In genomic region chr6:4008324-4009047, GRCh38 we compare ENCODE assay signal across 8 cellular contexts.
A peak's percentile ranks its signal among the peaks of the same experiment; 100 is the strongest.
DNase-seq lines count a peak whose midpoint lies in the region; ATAC-seq and TF ChIP-seq lines count a peak whose summit lies in the region.

No MANE protein-coding gene starts in this region.

- POLR2A ChIA-PET in GM10248 (lab: Yijun Ruan, JAX), result no interaction called here

- peak; percentile 43 for TF ChIP-seq CTCF in GM10248 (IDR thresholded peaks at IDR 0.05; ENCODE audit: control extremely low read depth, extremely low read depth, low read depth, missing control alignments)

- no peaks in the 10 kb centered on the region for H3K9me3 ChIP-seq in right cardiac atrium (ENCODE audit: control insufficient read depth, low read length)

- peaks cover 6% of the 10 kb centered on the region for H3K36me3 Mint-ChIP-seq in activated naive CD8-positive, alpha-beta T cell
- H3K36me3 Mint-ChIP-seq in stimulated activated effector memory CD8-positive, alpha-beta T cell treated with anti-CD3 and anti-CD28 coated beads, Interleukin-12 subunit alpha, Interleukin-12 subunit beta, amount 100 ng/mL, for 72 hours, result peaks cover 13% of the 10 kb centered on the region

- WGBS in right cardiac atrium, result 75% methylated on average over 3 of the region's 3 CpGs

- DNase-seq in GM10248 (ENCODE audit: extremely low spot score), result peak; percentile 41
- peak; percentile 58 for DNase-seq in NCI-H226
- DNase-seq in right cardiac atrium, result no peak
- DNase-seq in stimulated activated effector memory CD8-positive, alpha-beta T cell treated with anti-CD3 and anti-CD28 coated beads, Interleukin-12 subunit alpha, Interleukin-12 subunit beta, amount 100 ng/mL, for 72 hours (ENCODE audit: low spot score in 2 of 2), result no peak

- intact Hi-C loops in right cardiac atrium (cut with DNase I), result no loop called here

- H3K27me3 ChIP-seq in ACC112 (ENCODE audit: insufficient read depth, low read length), result no peaks in the 10 kb centered on the region
- H3K27me3 ChIP-seq in right cardiac atrium (ENCODE audit: control insufficient read depth, insufficient read depth), result no peaks in the 10 kb centered on the region

- peak overlapping the region; percentile 16 for H3K27ac Mint-ChIP-seq in activated naive CD8-positive, alpha-beta T cell
- no peak overlapping the region for H3K27ac Mint-ChIP-seq in stimulated activated effector memory CD8-positive, alpha-beta T cell treated with anti-CD3 and anti-CD28 coated beads, Interleukin-12 subunit alpha, Interleukin-12 subunit beta, amount 100 ng/mL, for 72 hours

- ATAC-seq in right cardiac atrium (peak; percentile 70 to 82), HG03097 (IDR thresholded peaks at IDR 0.05; ENCODE audit: low FRiP score, unreplicated experiment) (no peak), HG03521 (IDR thresholded peaks at IDR 0.05; ENCODE audit: unreplicated experiment) (no peak)
- peak; percentile 52 for ATAC-seq in stimulated activated effector memory CD8-positive, alpha-beta T cell treated with anti-CD3 and anti-CD28 coated beads, Interleukin-12 subunit alpha, Interleukin-12 subunit beta, amount 100 ng/mL, for 72 hours

- H3K9me3 Mint-ChIP-seq in activated naive CD8-positive, alpha-beta T cell (ENCODE audit: low read depth), result no peaks in the 10 kb centered on the region
- no peaks in the 10 kb centered on the region for H3K9me3 Mint-ChIP-seq in stimulated activated effector memory CD8-positive, alpha-beta T cell treated with anti-CD3 and anti-CD28 coated beads, Interleukin-12 subunit alpha, Interleukin-12 subunit beta, amount 100 ng/mL, for 72 hours

- H3K4me1 Mint-ChIP-seq in activated naive CD8-positive, alpha-beta T cell (ENCODE audit: low read depth), result peaks cover 58% of the 10 kb centered on the region
- H3K4me1 Mint-ChIP-seq in stimulated activated effector memory CD8-positive, alpha-beta T cell treated with anti-CD3 and anti-CD28 coated beads, Interleukin-12 subunit alpha, Interleukin-12 subunit beta, amount 100 ng/mL, for 72 hours, result peaks cover 42% of the 10 kb centered on the region

- no peaks in the 10 kb centered on the region for H3K27me3 Mint-ChIP-seq in activated naive CD8-positive, alpha-beta T cell

- CTCF ChIA-PET in GM10248 (lab: Yijun Ruan, JAX), result interaction anchor here (1.0 to 2.4 kb wide), 12 partner anchors 10 to 729 kb away, joined by 3 to 14 read pairs (median 6); partner anchors contain the start of gene FAM50B

- H2AFZ ChIP-seq in ACC112 (ENCODE audit: low read length, unreplicated experiment), result no peak overlapping the region

- H3K4me1 ChIP-seq in ACC112 (ENCODE audit: control insufficient read depth, insufficient read depth, low read length, unreplicated experiment) (peaks cover 9% of the 10 kb centered on the region), right cardiac atrium (ENCODE audit: control insufficient read depth, insufficient read depth, low read length) (peaks cover 3% of the 10 kb centered on the region)

- peak overlapping the region; percentile 33; the same call in 1 of the 2 replicates for H3K27ac ChIP-seq in ACC112 (ENCODE audit: low read depth, low read length)
- H3K27ac ChIP-seq in right cardiac atrium (ENCODE audit: low read length), result no peak overlapping the region

- H3K4me3 Mint-ChIP-seq in activated naive CD8-positive, alpha-beta T cell, result no peak overlapping the region
- no peak overlapping the region for H3K4me3 Mint-ChIP-seq in stimulated activated effector memory CD8-positive, alpha-beta T cell treated with anti-CD3 and anti-CD28 coated beads, Interleukin-12 subunit alpha, Interleukin-12 subunit beta, amount 100 ng/mL, for 72 hours

- no peak overlapping the region for H3K4me3 ChIP-seq in ACC112 (ENCODE audit: low read depth, low read length)
- H3K4me3 ChIP-seq in right cardiac atrium (ENCODE audit: low read length), result no peak overlapping the region

- H3K36me3 ChIP-seq in ACC112 (ENCODE audit: insufficient read depth, low read length), result peaks cover 2% of the 10 kb centered on the region; the same call in 1 of the 2 replicates

- peaks cover 37% of the 10 kb centered on the region for H3K79me2 ChIP-seq in ACC112 (ENCODE audit: control insufficient read depth, insufficient read depth, low read length, unreplicated experiment)

Comparison
In these comparisons a context has a peak if more than half of its experiments do, and no peak if none do; other contexts are left out.
1. DNase-seq: peak in GM10248 (single experiment) and NCI-H226 (single experiment); none in right cardiac atrium (0 of 3) and stimulated activated effector memory CD8-positive, alpha-beta T cell treated with anti-CD3 and anti-CD28 coated beads, Interleukin-12 subunit alpha, Interleukin-12 subunit beta, amount 100 ng/mL, for 72 hours (0 of 2).
2. ATAC-seq: peak in right cardiac atrium (2 of 2) and stimulated activated effector memory CD8-positive, alpha-beta T cell treated with anti-CD3 and anti-CD28 coated beads, Interleukin-12 subunit alpha, Interleukin-12 subunit beta, amount 100 ng/mL, for 72 hours (single experiment); none in HG03097 (single experiment) and HG03521 (single experiment).